In the genomic region with DNA sequence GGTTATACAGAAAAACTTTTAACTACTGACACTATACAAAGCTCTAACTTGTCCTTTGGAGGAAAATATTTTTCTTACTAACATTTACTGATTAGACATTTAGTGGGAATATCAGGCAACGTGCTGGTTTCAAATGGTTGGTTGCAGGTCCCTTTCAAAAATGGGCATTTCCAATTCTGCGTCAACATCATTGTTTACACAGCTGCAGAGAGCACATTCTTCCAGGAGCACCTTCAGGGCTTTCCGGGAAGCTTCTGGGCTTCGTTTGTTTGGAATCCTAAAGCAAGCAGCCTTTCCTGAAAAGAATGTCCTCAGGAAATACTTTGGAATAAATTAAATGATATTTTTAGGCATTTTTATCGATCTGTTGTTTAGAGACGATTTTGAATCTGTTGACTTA, we compare ENCODE assay signal across 17 cellular contexts.
A peak's percentile ranks its signal among the peaks of the same experiment; 100 is the strongest.
DNase-seq lines count a peak whose midpoint lies in the region; FAIRE-seq and TF ChIP-seq lines count a peak whose summit lies in the region.
"Had no signal": no experiment of that assay in that cellular context is flagged by ENCODE, and none has a peak within 500 bp of the region (broad histone marks: within the 10 kb centered on the region; RNA-seq: fewer than 3 reads in every experiment).

No MANE protein-coding gene starts in this region.

- POLR2A ChIA-PET in GM10248 (lab: Yijun Ruan, JAX): no interaction called here

- CTCF ChIA-PET in GM10248 (lab: Yijun Ruan, JAX): no interaction called here

- no peak for FAIRE-seq in HTR-8/SVneo (lab: Jason Lieb, UNC)
- FAIRE-seq: endothelial cell of umbilical vein had no signal

- DNase-seq in A172 (ENCODE audit: low spot score): peak; percentile 55
- DNase-seq in HTR-8/SVneo (ENCODE audit: insufficient read length, low spot score): peak; percentile 20
- DNase-seq in RPMI7951 (ENCODE audit: low read depth): peak; percentile 85
- peak; percentile 27 for DNase-seq in fibroblast of peridontal ligament (ENCODE audit: extremely low read depth)
- no peak for DNase-seq in islet precursor cell
- no peak for DNase-seq in GM10248 (ENCODE audit: extremely low spot score)
- no peak for DNase-seq in NCI-H187 treated with DMSO at 0.1 percent for 48 hours (lab: John Stamatoyannopoulos, UW)
- no peak for DNase-seq in inferior parietal cortex (ENCODE audit: extremely low spot score)
- DNase-seq: activated gamma-delta T cell, brain microvascular endothelial cell, DMS 273 treated with DMSO at 0.1 percent for 48 hours, hypothalamus, KBM-7, occipital lobe, T-helper 9 cell, trophoblast cell had no signal

- no peak for TF ChIP-seq CTCF in GM10248 (IDR thresholded peaks at IDR 0.05; ENCODE audit: control extremely low read depth, extremely low read depth, low read depth, missing control alignments)

Comparison
In these comparisons a context has a peak if more than half of its experiments do, and no peak if none do; other contexts are left out.
1. DNase-seq: peak in A172 (single experiment), HTR-8/SVneo (single experiment), RPMI7951 (single experiment) and fibroblast of peridontal ligament (single experiment); none in islet precursor cell (single experiment), GM10248 (single experiment), NCI-H187 treated with DMSO at 0.1 percent for 48 hours (single experiment) and inferior parietal cortex (single experiment).